17 cellular contexts compared by ENCODE assay signal in genomic region chr13:98346904-98347636, GRCh38.
A peak's percentile ranks its signal among the peaks of the same experiment; 100 is the strongest.
DNase-seq lines count a peak whose midpoint lies in the region; ATAC-seq, FAIRE-seq and TF ChIP-seq lines count a peak whose summit lies in the region.
"Had no signal": no experiment of that assay in that cellular context is flagged by ENCODE, and none has a peak within 500 bp of the region (broad histone marks: within the 10 kb centered on the region; RNA-seq: fewer than 3 reads in every experiment).

No MANE protein-coding gene starts in this region.

- H3K4me2 ChIP-seq in GM12878 (ENCODE audit: control insufficient read depth, insufficient read depth): no peak overlapping the region
- H3K4me2 ChIP-seq: BLaER1 had no signal

- 22% methylated on average over 10 of the region's 10 CpGs for WGBS in GM12878 (ENCODE audit: insufficient coverage, insufficient replicate concordance, low lambda C conversion rate, missing lambda C conversion rate)

- DNase-seq in GM12891 (ENCODE audit: insufficient read length, low spot score) (no peak), GM12878 (ENCODE audit: low read depth, low spot score) (no peak), endothelial cell (ENCODE audit: low spot score) (no peak), kidney tubule cell (ENCODE audit: low spot score) (no peak)
- DNase-seq in activated effector memory CD4-positive, alpha-beta T cell treated with Interleukin-2 at 50 U/mL for 16 hours: no peak
- DNase-seq: 8988T; AML-193; Caco-2; CD8-positive, alpha-beta memory T cell; DND-41; GDM1; GOT3 had no signal

- no peaks in the 10 kb centered on the region for H4K20me1 ChIP-seq in GM12878 (ENCODE audit: control insufficient read depth, insufficient read depth)
- H4K20me1 ChIP-seq: BLaER1 had no signal

- no peak for ATAC-seq in GM12878
- ATAC-seq in stimulated activated memory B cell treated with anti-CD40 and anti-IgM and Interleukin-4, amounts not matched to agents 10 μg/mL and 1 μg/mL and 100 μg/mL, for 72 hours: peak; percentile 57
- ATAC-seq in GM18867 (IDR thresholded peaks at IDR 0.05; ENCODE audit: unreplicated experiment): no peak

- TF ChIP-seq CTCF in GM12878 (IDR thresholded peaks at IDR 0.05 in 2 of 3, conservative IDR thresholded peaks at IDR 0.05 in 1 of 3; ENCODE audit: control insufficient read depth in 2 of 3, extremely low read depth in 1 of 3, insufficient read depth in 1 of 3, low read depth in 3 of 3, low read length in 3 of 3) (no peak), endothelial cell (IDR thresholded peaks at IDR 0.05; ENCODE audit: unreplicated experiment) (no peak)

- no peak overlapping the region for H3K27ac ChIP-seq in GM12878 (ENCODE audit: control insufficient read depth, insufficient read depth)
- H3K27ac ChIP-seq: BLaER1, HL-60 had no signal

- H3K9me3 ChIP-seq in GM12878 (replicated peaks; ENCODE audit: control insufficient read depth, insufficient read depth, low read length): no peaks in the 10 kb centered on the region
- H3K9me3 ChIP-seq: BLaER1, Caco-2, HAP-1 had no signal

- no peaks in the 10 kb centered on the region for H3K36me3 ChIP-seq in GM12878 (ENCODE audit: control insufficient read depth in 2 of 2, insufficient read depth in 2 of 2, low read length in 1 of 2)
- H3K36me3 ChIP-seq: HAP-1 had no signal

- peaks cover 8% of the 10 kb centered on the region for H3K4me1 Mint-ChIP-seq in endothelial cell (ENCODE audit: unreplicated experiment)
- H3K4me1 Mint-ChIP-seq in stimulated activated memory B cell treated with anti-CD40 and anti-IgM and Interleukin-4, amounts not matched to agents 10 μg/mL and 1 μg/mL and 100 μg/mL, for 72 hours: no peaks in the 10 kb centered on the region
- H3K4me1 Mint-ChIP-seq: CD8-positive, alpha-beta memory T cell had no signal

- no peak overlapping the region for H3K4me3 ChIP-seq in GM12878
- H3K4me3 ChIP-seq: BLaER1, HAP-1 had no signal

- POLR2A ChIA-PET in GM12878 (lab: Charles Lee): no interaction called here

- peaks cover 14% of the 10 kb centered on the region for H3K36me3 Mint-ChIP-seq in endothelial cell (ENCODE audit: low read depth, unreplicated experiment)
- H3K36me3 Mint-ChIP-seq in stimulated activated memory B cell treated with anti-CD40 and anti-IgM and Interleukin-4, amounts not matched to agents 10 μg/mL and 1 μg/mL and 100 μg/mL, for 72 hours: no peaks in the 10 kb centered on the region
- H3K36me3 Mint-ChIP-seq: CD8-positive, alpha-beta memory T cell had no signal

- BruUV-seq in GM12878 (replicated peaks; lab: Mats Ljungman, UMichigan): no TSS peak

- no peak for TF ChIP-seq EP300 in GM12878 (IDR thresholded peaks at IDR 0.05; ENCODE audit: borderline replicate concordance in 1 of 2, control insufficient read depth in 1 of 2, low read depth in 2 of 2, low read length in 2 of 2)

- TF ChIP-seq POLR2A in GM12891 (IDR thresholded peaks at IDR 0.05; ENCODE audit: low read depth, low read length): no peak
- no peak for TF ChIP-seq POLR2A in GM12878 (IDR thresholded peaks at IDR 0.05; ENCODE audit: low read depth, low read length)

- SMC1A ChIA-PET in GM12878 (lab: Charles Lee; ENCODE audit: uncharacterized antibody, unreplicated experiment): no interaction called here

- TF ChIP-seq RAD21 in GM12878 (IDR thresholded peaks at IDR 0.05; ENCODE audit: insufficient read depth, low read depth, low read length): no peak

- H3K27me3 Mint-ChIP-seq in endothelial cell (ENCODE audit: unreplicated experiment): peaks cover 5% of the 10 kb centered on the region
- H3K27me3 Mint-ChIP-seq in stimulated activated memory B cell treated with anti-CD40 and anti-IgM and Interleukin-4, amounts not matched to agents 10 μg/mL and 1 μg/mL and 100 μg/mL, for 72 hours: no peaks in the 10 kb centered on the region

- peak overlapping the region; percentile 51 for H3K27ac Mint-ChIP-seq in endothelial cell (ENCODE audit: unreplicated experiment)
- H3K27ac Mint-ChIP-seq in stimulated activated memory B cell treated with anti-CD40 and anti-IgM and Interleukin-4, amounts not matched to agents 10 μg/mL and 1 μg/mL and 100 μg/mL, for 72 hours: peak overlapping the region; percentile 36
- H3K27ac Mint-ChIP-seq: CD8-positive, alpha-beta memory T cell had no signal

- no peaks in the 10 kb centered on the region for H3K9me3 Mint-ChIP-seq in endothelial cell (ENCODE audit: unreplicated experiment)
- no peaks in the 10 kb centered on the region for H3K9me3 Mint-ChIP-seq in stimulated activated memory B cell treated with anti-CD40 and anti-IgM and Interleukin-4, amounts not matched to agents 10 μg/mL and 1 μg/mL and 100 μg/mL, for 72 hours
- H3K9me3 Mint-ChIP-seq: CD8-positive, alpha-beta memory T cell had no signal

- no peaks in the 10 kb centered on the region for H3K79me2 ChIP-seq in GM12878 (ENCODE audit: control insufficient read depth, insufficient read depth, low read length)

- CTCF ChIA-PET in GM12878 (lab: Yijun Ruan, JAX): no interaction called here

- no peaks in the 10 kb centered on the region for H3K4me1 ChIP-seq in GM12878 (ENCODE audit: control insufficient read depth, insufficient read depth, low read length)
- H3K4me1 ChIP-seq: Caco-2 had no signal

- no peak overlapping the region for H3K9ac ChIP-seq in GM12878 (ENCODE audit: control insufficient read depth, insufficient read depth, low read length)
- H3K9ac ChIP-seq: BLaER1 had no signal

- intact Hi-C loops in GM12878 (cut with micrococcal nuclease; ENCODE audit: unreplicated experiment): no loop called here

- no peak overlapping the region for H3K4me3 Mint-ChIP-seq in endothelial cell (ENCODE audit: unreplicated experiment)
- no peak overlapping the region for H3K4me3 Mint-ChIP-seq in stimulated activated memory B cell treated with anti-CD40 and anti-IgM and Interleukin-4, amounts not matched to agents 10 μg/mL and 1 μg/mL and 100 μg/mL, for 72 hours
- H3K4me3 Mint-ChIP-seq: CD8-positive, alpha-beta memory T cell had no signal

- H3K27me3 ChIP-seq in GM12878 (replicated peaks in 1 of 2; ENCODE audit: control insufficient read depth in 2 of 2, insufficient read depth in 2 of 2, low read length in 1 of 2): no peaks in the 10 kb centered on the region
- H3K27me3 ChIP-seq: BLaER1 had no signal

- FAIRE-seq in GM12891 (lab: Jason Lieb, UNC): no peak
- FAIRE-seq in GM12878 (lab: Jason Lieb, UNC): no peak

- no peak overlapping the region for H2AFZ ChIP-seq in GM12878 (ENCODE audit: control insufficient read depth, low read depth, low read length)

- RAD21 ChIA-PET in GM12878 (lab: Charles Lee; ENCODE audit: unreplicated experiment): no interaction called here

- in situ Hi-C loops in GM12878 (cut with MboI): no loop called here

TF ChIP-seq in GM12891, 5 proteins besides CTCF, POLR2A, EP300 and RAD21:
- TF ChIP-seq PAX5 (IDR thresholded peaks at IDR 0.05; ENCODE audit: insufficient read depth, low read length, severe bottlenecking) (no peak), POU2F2 (IDR thresholded peaks at IDR 0.05; ENCODE audit: low read depth, low read length) (no peak), SPI1 (IDR thresholded peaks at IDR 0.05; ENCODE audit: low read depth, low read length) (peak; percentile 61; the same call in 1 of the 2 replicates), POLR2AphosphoS5 (IDR thresholded peaks at IDR 0.05; ENCODE audit: low read depth, low read length) (no peak), TAF1 (IDR thresholded peaks at IDR 0.05; ENCODE audit: low read depth, low read length) (no peak)

TF ChIP-seq in GM12878, 131 proteins besides CTCF, POLR2A, EP300 and RAD21:
- TF ChIP-seq CHD1 (IDR thresholded peaks at IDR 0.05; ENCODE audit: low read depth, low read length): no peak
- peak; percentile 13; the same call in 1 of the 2 replicates for TF ChIP-seq SPI1 (IDR thresholded peaks at IDR 0.05; ENCODE audit: borderline replicate concordance, insufficient read depth, low read depth, low read length)
